In genomic region chr18:74604366-74604765, GRCh38 we compare ENCODE assay signal across 16 cellular contexts.
"Had no signal": no experiment of that assay in that cellular context is flagged by ENCODE, and none has a peak within 500 bp of the region (broad histone marks: within the 10 kb centered on the region; RNA-seq: fewer than 3 reads in every experiment).

No MANE protein-coding gene starts in this region.

- H3K4me1 ChIP-seq: neural progenitor cell, uterus had no signal

- H3K27me3 ChIP-seq: neural progenitor cell, tibial artery, uterus had no signal

- H3K27ac ChIP-seq: lower lobe of right lung, neural progenitor cell, tibial artery, uterus had no signal

- H3K9me3 ChIP-seq: lower lobe of right lung, tibial artery, uterus had no signal

- H3K36me3 ChIP-seq: lower lobe of right lung, neural progenitor cell, tibial artery, uterus had no signal

- H3K4me3 ChIP-seq: lower lobe of right lung, neural progenitor cell, tibial artery, uterus had no signal

- FAIRE-seq: islet of Langerhans had no signal

- H3K9ac ChIP-seq: neural progenitor cell had no signal

- DNase-seq: activated CD4-positive, CD25-positive, alpha-beta regulatory T cell treated with anti-CD3 and anti-CD28 coated beads, Interleukin-2, amount 50 U/mL, for 72 hours; activated gamma-delta T cell; effector memory CD8-positive, alpha-beta T cell; foreskin melanocyte; glutamatergic neuron; hippocampal formation; lower lobe of right lung; midbrain; stimulated activated CD4-positive, alpha-beta T cell treated with anti-CD3 and anti-CD28 coated beads, Interleukin-2, amount 100 ng/mL, for 24 hours; stimulated activated naive CD4-positive, alpha-beta T cell treated with Interleukin-2 at 50 U/mL for 16 hours; substantia nigra; T1000; tibial artery; uterus had no signal

- H3K4me2 ChIP-seq: neural progenitor cell had no signal

- H2AFZ ChIP-seq: neural progenitor cell had no signal
